In the genomic region with DNA sequence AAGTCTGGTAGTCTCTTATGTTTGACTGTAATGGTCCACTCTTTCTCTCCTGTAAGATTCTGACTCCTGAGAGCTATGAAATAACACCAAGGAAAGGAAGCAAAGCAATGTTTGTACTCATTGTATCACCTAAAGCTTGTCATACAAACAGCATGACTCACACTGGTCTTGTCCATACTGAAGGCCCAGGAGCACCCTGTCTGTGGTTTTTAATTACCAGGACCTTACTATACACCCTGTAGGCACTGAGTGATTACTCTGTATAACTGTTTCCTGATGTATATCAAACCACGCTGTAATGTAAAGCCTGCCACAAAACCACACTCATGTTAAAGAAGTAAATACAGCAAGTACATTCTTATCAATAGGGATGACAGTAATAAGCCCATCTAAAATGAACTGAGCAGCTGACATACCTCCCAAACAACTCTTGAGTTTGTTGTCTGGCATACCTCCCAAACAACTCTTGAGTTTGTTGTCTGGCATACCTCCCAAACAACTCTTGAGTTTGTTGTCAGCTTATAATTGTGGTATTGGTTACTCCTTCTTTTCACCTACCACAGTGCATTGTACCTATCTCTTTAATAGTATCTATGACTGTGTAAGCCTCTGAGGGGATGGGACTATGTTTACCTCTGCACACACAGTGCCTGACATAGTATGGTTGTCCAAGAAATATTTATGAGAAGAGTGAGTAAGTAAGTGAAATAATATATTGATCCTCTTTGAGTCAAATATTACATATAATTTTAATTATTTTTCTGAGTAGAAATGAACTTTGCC, we compare ENCODE assay signal across 14 cellular contexts. TPM values are rescaled to one million over a fixed set of nuclear protein-coding genes. Genes with fewer than 3 reads are reported as not detected.
DNase-seq lines count a peak whose midpoint lies in the region; ATAC-seq, FAIRE-seq and TF ChIP-seq lines count a peak whose summit lies in the region.
"Had no signal": no experiment of that assay in that cellular context is flagged by ENCODE, and none has a peak within 500 bp of the region (broad histone marks: within the 10 kb centered on the region; RNA-seq: fewer than 3 reads in every experiment).

No MANE protein-coding gene starts in this region.

- intact Hi-C loops in mucosa of descending colon (cut with DNase I, micrococcal nuclease): no loop called here
- intact Hi-C loops in activated CD4-positive, alpha-beta T cell treated with anti-CD3 and anti-CD28 coated beads, Interleukin-2, amount 10 ng/mL, durations not matched to agents 24 days and 14 days (cut with micrococcal nuclease): no loop called here
- intact Hi-C loops in uterus (cut with DNase I; ENCODE audit: low total_unique reads): no loop called here

- H3K27ac Mint-ChIP-seq in activated CD4-positive, alpha-beta T cell treated with anti-CD3 and anti-CD28 coated beads, Interleukin-2, amount 10 ng/mL, durations not matched to agents 24 days and 14 days: no peak overlapping the region
- H3K27ac Mint-ChIP-seq: activated CD4-positive, alpha-beta T cell treated with anti-CD3 and anti-CD28 coated beads for 36 hours; GM23338 had no signal

- no peaks in the 10 kb centered on the region for H3K36me3 ChIP-seq in bronchial epithelial cell (ENCODE audit: control insufficient read depth, insufficient read depth, low read length)
- no peaks in the 10 kb centered on the region for H3K36me3 ChIP-seq in mucosa of descending colon (ENCODE audit: low read depth)
- no peaks in the 10 kb centered on the region for H3K36me3 ChIP-seq in uterus

- peaks cover 11% of the 10 kb centered on the region for H3K27me3 Mint-ChIP-seq in activated CD4-positive, alpha-beta T cell treated with anti-CD3 and anti-CD28 coated beads, Interleukin-2, amount 10 ng/mL, durations not matched to agents 24 days and 14 days
- H3K27me3 Mint-ChIP-seq: activated CD4-positive, alpha-beta T cell treated with anti-CD3 and anti-CD28 coated beads for 36 hours had no signal

- H3K4me1 ChIP-seq in mucosa of descending colon (ENCODE audit: low read depth) (no peaks in the 10 kb centered on the region), uterus (no peaks in the 10 kb centered on the region)

- no peaks in the 10 kb centered on the region for H3K4me1 Mint-ChIP-seq in activated CD4-positive, alpha-beta T cell treated with anti-CD3 and anti-CD28 coated beads, Interleukin-2, amount 10 ng/mL, durations not matched to agents 24 days and 14 days
- H3K4me1 Mint-ChIP-seq: activated CD4-positive, alpha-beta T cell treated with anti-CD3 and anti-CD28 coated beads for 36 hours; GM23338 had no signal

- no peaks in the 10 kb centered on the region for H3K27me3 ChIP-seq in bronchial epithelial cell (ENCODE audit: control insufficient read depth, insufficient read depth, low read length)
- no peaks in the 10 kb centered on the region for H3K27me3 ChIP-seq in uterus

- peak; percentile 86 for ATAC-seq in mucosa of descending colon
- ATAC-seq: activated CD4-positive, alpha-beta T cell treated with anti-CD3 and anti-CD28 coated beads for 36 hours; GM23338 had no signal

- no peak overlapping the region for H3K4me3 Mint-ChIP-seq in activated CD4-positive, alpha-beta T cell treated with anti-CD3 and anti-CD28 coated beads, Interleukin-2, amount 10 ng/mL, durations not matched to agents 24 days and 14 days
- H3K4me3 Mint-ChIP-seq: activated CD4-positive, alpha-beta T cell treated with anti-CD3 and anti-CD28 coated beads for 36 hours; GM23338 had no signal

- H3K27ac ChIP-seq in uterus: no peak overlapping the region

- TF ChIP-seq CTCF in bronchial epithelial cell (IDR thresholded peaks at IDR 0.05; ENCODE audit: insufficient read depth, low read length, severe bottlenecking): no peak
- TF ChIP-seq CTCF in mucosa of descending colon (IDR thresholded peaks at IDR 0.05): no peak
- no peak for TF ChIP-seq CTCF in uterus (IDR thresholded peaks at IDR 0.05)

- FAIRE-seq in bronchial epithelial cell (lab: Jason Lieb, UNC) (peak; percentile 50), frontal cortex (lab: Jason Lieb, UNC) (no peak)
- FAIRE-seq: small intestine had no signal

- no peaks in the 10 kb centered on the region for H3K9me3 ChIP-seq in mucosa of descending colon
- H3K9me3 ChIP-seq in uterus: no peaks in the 10 kb centered on the region

- DNase-seq in Daoy (ENCODE audit: low read depth): peak; percentile 72
- peak; percentile 15 for DNase-seq in MV-4-11 (lab: John Stamatoyannopoulos, UW)
- peak; percentile 97 for DNase-seq in bronchial epithelial cell (ENCODE audit: low read depth)
- no peak for DNase-seq in mucosa of descending colon
- DNase-seq in activated CD4-positive, alpha-beta T cell treated with anti-CD3 and anti-CD28 coated beads, Interleukin-2, amount 10 ng/mL, durations not matched to agents 24 days and 14 days: no peak
- DNase-seq in NAMALWA (ENCODE audit: low spot score): no peak
- DNase-seq in frontal cortex (ENCODE audit: low spot score in 2 of 2): no peak
- no peak for DNase-seq in uterus
- DNase-seq: activated CD4-positive, alpha-beta T cell treated with anti-CD3 and anti-CD28 coated beads for 36 hours; DMS79 treated with DMSO at 0.1 percent for 48 hours; NCI-H1930; RPMI8226; small intestine had no signal

- H3K36me3 Mint-ChIP-seq in activated CD4-positive, alpha-beta T cell treated with anti-CD3 and anti-CD28 coated beads, Interleukin-2, amount 10 ng/mL, durations not matched to agents 24 days and 14 days (ENCODE audit: low read depth): no peaks in the 10 kb centered on the region

- H3K4me3 ChIP-seq in bronchial epithelial cell (ENCODE audit: low read depth, low read length) (no peak overlapping the region), mucosa of descending colon (no peak overlapping the region), uterus (no peak overlapping the region)
- H3K4me3 ChIP-seq: GM23338 had no signal

- peaks cover 11% of the 10 kb centered on the region for H3K9me3 Mint-ChIP-seq in activated CD4-positive, alpha-beta T cell treated with anti-CD3 and anti-CD28 coated beads, Interleukin-2, amount 10 ng/mL, durations not matched to agents 24 days and 14 days

- TF ChIP-seq POLR2A in uterus (IDR thresholded peaks at IDR 0.05): no peak

RNA-seq across cellular contexts. Expression of gene TNFSF18, which starts 11.6 kb away (rescaled TPM):
- total RNA-seq in Daoy (2014; rRNA removed; shearing (Covaris generic)): 1.0 and 1.2 TPM in 2 replicates
- total RNA-seq in bronchial epithelial cell (not detected in 2 replicates), mucosa of descending colon (under 1 TPM in 1 of 3 donors, not detected in 2; 0.14 TPM), frontal cortex (1.6 TPM), uterus (1 to 10 TPM in 1 of 4 donors, not detected in 3; 1.8 TPM)
- total RNA-seq in activated CD4-positive, alpha-beta T cell treated with anti-CD3 and anti-CD28 coated beads, Interleukin-2, amount 10 ng/mL, durations not matched to agents 24 days and 14 days: not detected in 2 replicates
- total RNA-seq: activated CD4-positive, alpha-beta T cell treated with anti-CD3 and anti-CD28 coated beads for 36 hours; GM23338 had no signal

Comparison
In these comparisons a context has a peak if more than half of its experiments do, and no peak if none do; other contexts are left out.
1. DNase-seq: peak in Daoy (single experiment), MV-4-11 (single experiment) and bronchial epithelial cell (single experiment); none in mucosa of descending colon (0 of 3), activated CD4-positive, alpha-beta T cell treated with anti-CD3 and anti-CD28 coated beads, Interleukin-2, amount 10 ng/mL, durations not matched to agents 24 days and 14 days (single experiment), NAMALWA (single experiment), frontal cortex (0 of 2) and uterus (0 of 2).